In the genomic region with DNA sequence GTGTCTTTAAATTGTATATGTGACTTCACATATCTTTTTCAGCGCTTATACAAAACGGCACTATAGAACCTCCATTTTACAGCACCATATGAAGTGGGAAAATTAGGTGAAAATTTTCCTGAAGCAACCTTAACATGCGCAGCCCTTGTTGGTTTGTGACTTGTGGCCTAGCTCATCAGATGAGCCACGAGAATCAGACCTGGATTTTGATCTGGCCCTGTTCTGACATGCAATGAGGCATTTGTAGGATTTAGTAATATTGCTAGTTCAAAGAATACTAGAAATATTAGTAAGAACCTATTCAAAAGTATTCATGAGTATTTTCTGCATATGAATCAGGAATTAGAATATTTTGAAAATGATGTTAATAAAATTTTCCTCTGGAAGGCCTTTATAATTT, we compare ENCODE assay signal across 9 cellular contexts. TPM values are rescaled to one million over a fixed set of nuclear protein-coding genes. Genes with fewer than 3 reads are reported as not detected.
A peak's percentile ranks its signal among the peaks of the same experiment; 100 is the strongest.
DNase-seq lines count a peak whose midpoint lies in the region; ATAC-seq, FAIRE-seq and TF ChIP-seq lines count a peak whose summit lies in the region.
"Had no signal": no experiment of that assay in that cellular context is flagged by ENCODE, and none has a peak within 500 bp of the region (broad histone marks: within the 10 kb centered on the region; RNA-seq: fewer than 3 reads in every experiment).

No MANE protein-coding gene starts in this region.

- H3K9ac ChIP-seq in keratinocyte (ENCODE audit: control insufficient read depth, extremely low read depth, insufficient read depth, low read length) = peak overlapping the region; percentile 97

- TF ChIP-seq EP300 in tibial nerve (IDR thresholded peaks at IDR 0.05) = no peak

- no peaks in the 10 kb centered on the region for H3K27me3 ChIP-seq in keratinocyte (ENCODE audit: control insufficient read depth, extremely low read depth, insufficient read depth, low read length)
- no peaks in the 10 kb centered on the region for H3K27me3 ChIP-seq in tibial nerve

- intact Hi-C loops in activated CD8-positive, alpha-beta T cell treated with anti-CD3 and anti-CD28 coated beads for 36 hours (cut with micrococcal nuclease) = no loop called here

- peaks cover 27% of the 10 kb centered on the region for H3K36me3 Mint-ChIP-seq in activated naive CD4-positive, alpha-beta T cell treated with anti-CD3 and anti-CD28 coated beads, Interleukin-2, amount 50 U/mL, for 24 hours
- H3K36me3 Mint-ChIP-seq in activated CD8-positive, alpha-beta T cell treated with anti-CD3 and anti-CD28 coated beads for 36 hours (ENCODE audit: low read depth) = peaks cover 63% of the 10 kb centered on the region

- no peaks in the 10 kb centered on the region for H3K27me3 Mint-ChIP-seq in activated naive CD4-positive, alpha-beta T cell treated with anti-CD3 and anti-CD28 coated beads, Interleukin-2, amount 50 U/mL, for 24 hours
- H3K27me3 Mint-ChIP-seq in activated CD8-positive, alpha-beta T cell treated with anti-CD3 and anti-CD28 coated beads for 36 hours = no peaks in the 10 kb centered on the region

- H2AFZ ChIP-seq in keratinocyte (ENCODE audit: control insufficient read depth, low read length) = no peak overlapping the region

- no peaks in the 10 kb centered on the region for H3K9me1 ChIP-seq in keratinocyte (ENCODE audit: control insufficient read depth, extremely low read depth, insufficient read depth, low read length)

- H3K4me1 ChIP-seq in keratinocyte (ENCODE audit: control insufficient read depth, extremely low read depth, insufficient read depth, low read length) (peaks cover 35% of the 10 kb centered on the region), tibial nerve (peaks cover 0 to 52% (median 35%) of the 10 kb centered on the region in 4 donors)

- POLR2A ChIA-PET in activated CD8-positive, alpha-beta T cell treated with anti-CD3 and anti-CD28 coated beads for 36 hours (lab: Charles Lee) = interaction anchor here (1.1 to 9.8 kb wide), 4 partner anchors 16 to 363 kb away, joined by 3 to 151 read pairs (median 12); a partner anchor contains a TSS

- peak overlapping the region; percentile 93 for H3K27ac ChIP-seq in keratinocyte (ENCODE audit: control insufficient read depth, insufficient read depth, low read length)
- H3K27ac ChIP-seq in tibial nerve = peak overlapping the region; percentile 96 to 100 (median 100)

- no peak for ATAC-seq in activated CD8-positive, alpha-beta T cell treated with anti-CD3 and anti-CD28 coated beads for 36 hours
- no peak for ATAC-seq in GM18909 (IDR thresholded peaks at IDR 0.05; ENCODE audit: poor library complexity, unreplicated experiment)

- FAIRE-seq in keratinocyte (lab: Jason Lieb, UNC) = peak; percentile 9

- H3K9me3 Mint-ChIP-seq in activated naive CD4-positive, alpha-beta T cell treated with anti-CD3 and anti-CD28 coated beads, Interleukin-2, amount 50 U/mL, for 24 hours = no peaks in the 10 kb centered on the region
- H3K9me3 Mint-ChIP-seq in activated CD8-positive, alpha-beta T cell treated with anti-CD3 and anti-CD28 coated beads for 36 hours = no peaks in the 10 kb centered on the region

- peak overlapping the region; percentile 99 for H3K4me3 Mint-ChIP-seq in activated naive CD4-positive, alpha-beta T cell treated with anti-CD3 and anti-CD28 coated beads, Interleukin-2, amount 50 U/mL, for 24 hours
- H3K4me3 Mint-ChIP-seq in activated CD8-positive, alpha-beta T cell treated with anti-CD3 and anti-CD28 coated beads for 36 hours = peak overlapping the region; percentile 86

- H3K36me3 ChIP-seq in keratinocyte (ENCODE audit: control insufficient read depth in 2 of 2, extremely low read depth in 1 of 2, insufficient read depth in 2 of 2, low read length in 2 of 2) = peaks cover 0 to 7% of the 10 kb centered on the region in 2 experiments
- peaks cover 0 to 15% (median 0%) of the 10 kb centered on the region in 3 donors for H3K36me3 ChIP-seq in tibial nerve

- CTCF ChIA-PET in activated CD8-positive, alpha-beta T cell treated with anti-CD3 and anti-CD28 coated beads for 36 hours (lab: Charles Lee) = interaction anchor here (1.0 to 2.2 kb wide), 4 partner anchors 13 to 19 kb away, joined by 3 to 28 read pairs (median 4); no protein-coding TSS in a partner anchor

- 41 to 50% methylated on average over 4 of the region's 4 CpGs for WGBS in tibial nerve, 2 donors

- peak overlapping the region; percentile 95 to 98 (median 97) for H3K4me3 ChIP-seq in keratinocyte (ENCODE audit: control insufficient read depth in 2 of 3, extremely low read depth in 1 of 3, insufficient read depth in 2 of 3, low read depth in 1 of 3, low read length in 3 of 3)
- H3K4me3 ChIP-seq in tibial nerve = peak overlapping the region; percentile 64 to 96 (median 71)

- H4K20me1 ChIP-seq in keratinocyte (ENCODE audit: control insufficient read depth, extremely low read depth, insufficient read depth, low read length) = peaks cover 2% of the 10 kb centered on the region

- peaks cover 46% of the 10 kb centered on the region for H3K4me1 Mint-ChIP-seq in activated naive CD4-positive, alpha-beta T cell treated with anti-CD3 and anti-CD28 coated beads, Interleukin-2, amount 50 U/mL, for 24 hours
- peaks cover 24% of the 10 kb centered on the region for H3K4me1 Mint-ChIP-seq in activated CD8-positive, alpha-beta T cell treated with anti-CD3 and anti-CD28 coated beads for 36 hours (ENCODE audit: low read depth)

- no peak for DNase-seq in activated naive CD4-positive, alpha-beta T cell (lab: John Stamatoyannopoulos, UW)
- DNase-seq in activated CD8-positive, alpha-beta T cell treated with anti-CD3 and anti-CD28 coated beads for 36 hours = no peak
- no peak for DNase-seq in keratinocyte (ENCODE audit: low read depth, low spot score)
- DNase-seq in tibial nerve (ENCODE audit: low spot score in 2 of 2) = no peak
- DNase-seq in T1000 (lab: John Stamatoyannopoulos, UW) = no peak
- DNase-seq in SK-N-DZ (ENCODE audit: low spot score) = no peak
- DNase-seq: NCI-H2081 treated with DMSO at 0.1 percent for 48 hours had no signal

- H3K27ac Mint-ChIP-seq in activated naive CD4-positive, alpha-beta T cell treated with anti-CD3 and anti-CD28 coated beads, Interleukin-2, amount 50 U/mL, for 24 hours = peak overlapping the region; percentile 74
- H3K27ac Mint-ChIP-seq in activated CD8-positive, alpha-beta T cell treated with anti-CD3 and anti-CD28 coated beads for 36 hours = peak overlapping the region; percentile 98

- peak overlapping the region; percentile 96 for H3K4me2 ChIP-seq in keratinocyte (ENCODE audit: control insufficient read depth, extremely low read depth, insufficient read depth, low read depth, low read length)

- H3K9me3 ChIP-seq in keratinocyte (ENCODE audit: control insufficient read depth, low read depth, low read length) = no peaks in the 10 kb centered on the region
- no peaks in the 10 kb centered on the region for H3K9me3 ChIP-seq in tibial nerve

- TF ChIP-seq CTCF in activated CD8-positive, alpha-beta T cell treated with anti-CD3 and anti-CD28 coated beads for 36 hours (IDR thresholded peaks at IDR 0.05) = no peak
- TF ChIP-seq CTCF in keratinocyte (optimal IDR thresholded peaks at IDR 0.05 in 1 of 3, IDR thresholded peaks at IDR 0.05 in 1 of 3, conservative IDR thresholded peaks at IDR 0.05 in 1 of 3; ENCODE audit: extremely low read depth in 1 of 3, insufficient read depth in 2 of 3, low read length in 3 of 3) (no peak), tibial nerve (IDR thresholded peaks at IDR 0.05) (no peak)

- dilution Hi-C loops in keratinocyte (cut with MboI; ENCODE audit: extremely low pct_ligation_motif_present, low sequenced_read_pairs) = no loop called here

- peaks cover 59% of the 10 kb centered on the region for H3K79me2 ChIP-seq in keratinocyte (ENCODE audit: control insufficient read depth, insufficient read depth, low read length)

- no peak for TF ChIP-seq POLR2A in tibial nerve (IDR thresholded peaks at IDR 0.05)

RNA-seq across cellular contexts. Expression of a gene that starts 2.9 kb away (rescaled TPM):
- total RNA-seq in activated CD8-positive, alpha-beta T cell treated with anti-CD3 and anti-CD28 coated beads for 36 hours = 10 to 100 TPM; 39.9 to 40.8 TPM
- polyA plus RNA-seq in keratinocyte = 2.9 to 5.5 TPM (median 5.1 TPM) in 3 replicates
- 16.5 TPM for polyA plus RNA-seq in keratinocyte (2011; ENCODE audit: low read depth)
- 1.5 and 2.4 TPM in 2 replicates for polyA plus RNA-seq in keratinocyte (2011; cell fraction: cytosol; rRNA removed)
- 3.4 and 4.0 TPM in 2 replicates for polyA plus RNA-seq in keratinocyte (2011; cell fraction: nucleus; rRNA removed)
- 8.1 and 9.2 TPM in 2 replicates for polyA plus RNA-seq in keratinocyte (2012; ENCODE audit: low replicate concordance)
- polyA minus RNA-seq in keratinocyte = 0.89 to 3.2 TPM (median 1.2 TPM) in 3 replicates
- 6.9 TPM for polyA minus RNA-seq in keratinocyte (2011; cell fraction: cytosol; rRNA and poly(A)+ RNA removed)
- 5.5 and 6.0 TPM in 2 replicates for polyA minus RNA-seq in keratinocyte (2011; cell fraction: nucleus; rRNA and poly(A)+ RNA removed)
- 100 to 1,000 TPM in 3 of 4 donors, 10 to 100 TPM in 1; 77.4 to 142 (median 114) TPM for total RNA-seq in tibial nerve
- 109 and 132 TPM in 2 replicates for polyA plus RNA-seq in SK-N-DZ (2014; cell fraction: cytosol; rRNA removed)
- 65.7 and 67.7 TPM in 2 replicates for polyA plus RNA-seq in SK-N-DZ (2014; cell fraction: nucleus; rRNA removed)

RNA-seq across cellular contexts. Expression of a gene that starts 24.1 kb away (rescaled TPM):
- total RNA-seq in activated CD8-positive, alpha-beta T cell treated with anti-CD3 and anti-CD28 coated beads for 36 hours = 10 to 100 TPM; 17.3 to 17.6 TPM
- 0.05 to 0.45 TPM (median 0.17 TPM) in 3 replicates for polyA plus RNA-seq in keratinocyte
- polyA plus RNA-seq in keratinocyte (2011; ENCODE audit: low read depth) = not detected
- polyA plus RNA-seq in keratinocyte (2011; cell fraction: cytosol; rRNA removed) = 0.10 and 0.18 TPM in 2 replicates
- 0.45 TPM in 1 of 2 replicates, not detected in the other for polyA plus RNA-seq in keratinocyte (2011; cell fraction: nucleus; rRNA removed)
- polyA plus RNA-seq in keratinocyte (2012; ENCODE audit: low replicate concordance) = 0.28 TPM in 1 of 2 replicates, not detected in the other
- 0.23 to 1.1 TPM in 2 of 3 replicates, not detected in the other for polyA minus RNA-seq in keratinocyte
- not detected for polyA minus RNA-seq in keratinocyte (2011; cell fraction: cytosol; rRNA and poly(A)+ RNA removed)
- polyA minus RNA-seq in keratinocyte (2011; cell fraction: nucleus; rRNA and poly(A)+ RNA removed) = not detected in 2 replicates
- total RNA-seq in tibial nerve = 1 to 10 TPM in 1 of 4 donors, not detected in 3; 1.3 TPM
- polyA plus RNA-seq in SK-N-DZ (2014; cell fraction: cytosol; rRNA removed) = 19.7 and 20.4 TPM in 2 replicates
- polyA plus RNA-seq in SK-N-DZ (2014; cell fraction: nucleus; rRNA removed) = 8.6 and 11.2 TPM in 2 replicates

Comparison
In these comparisons a context has a peak if more than half of its experiments do, and no peak if none do; other contexts are left out.
1. RNA of a gene that starts 24.1 kb away (total RNA-seq): 17.3 to 17.6 TPM in activated CD8-positive, alpha-beta T cell treated with anti-CD3 and anti-CD28 coated beads for 36 hours; 1.3 TPM in tibial nerve; every median in the first group is over 4 times any median in the second.